1 cellular context compared by ENCODE assay signal in genomic region chr4:134862116-134862515, GRCh38.
TF ChIP-seq lines count a peak whose summit lies in the region.

No MANE protein-coding gene starts in this region.

TF ChIP-seq in IMR-90, 13 proteins besides CTCF, POLR2A, EP300 and RAD21:
- TF ChIP-seq FOS (IDR thresholded peaks at IDR 0.05; ENCODE audit: low read depth, low read length) = no peak
